ENCODE assay signal across 8 cellular contexts in the genomic region with DNA sequence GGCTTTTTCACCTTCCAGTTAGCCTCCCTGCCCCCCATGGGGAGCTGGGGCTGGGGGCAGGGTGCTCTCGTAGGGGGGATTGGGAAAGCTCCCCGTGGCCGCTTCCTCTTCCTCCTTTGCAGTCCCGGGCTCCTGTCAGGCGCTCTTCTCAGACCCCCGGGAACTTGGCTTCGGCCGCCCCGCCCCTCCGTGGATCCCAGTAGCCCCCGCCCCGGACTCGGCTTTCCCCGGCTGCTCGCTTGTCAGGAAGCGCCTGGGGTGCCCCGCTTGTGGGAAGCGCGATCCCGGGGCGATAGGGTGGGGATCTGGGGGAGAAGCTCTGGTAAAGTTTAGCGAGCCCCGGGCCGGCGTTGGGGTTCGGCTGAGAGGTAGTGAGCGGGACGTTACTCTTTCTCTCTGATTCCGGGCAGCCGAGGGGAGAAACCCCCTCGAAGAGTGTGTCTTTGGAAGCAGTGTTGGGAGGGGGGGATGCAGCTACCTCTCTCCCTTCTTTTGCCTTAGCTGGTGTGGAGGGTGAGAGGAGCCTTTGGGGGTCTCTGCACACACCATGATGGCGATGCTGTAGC. TPM values are rescaled to one million over a fixed set of nuclear protein-coding genes. Genes with fewer than 3 reads are reported as not detected.
DNase-seq lines count a peak whose midpoint lies in the region; ATAC-seq, FAIRE-seq and TF ChIP-seq lines count a peak whose summit lies in the region.

No MANE protein-coding gene starts in this region.

- no peaks in the 10 kb centered on the region for H3K9me3 ChIP-seq in endothelial cell of umbilical vein (replicated peaks; ENCODE audit: control insufficient read depth, insufficient read depth, low read length)
- no peaks in the 10 kb centered on the region for H3K9me3 ChIP-seq in mucosa of descending colon

- peak overlapping the region; percentile 39 for H3K27ac ChIP-seq in endothelial cell of umbilical vein (ENCODE audit: insufficient read depth, low read depth, low read length)

- H3K4me3 Mint-ChIP-seq in stimulated activated naive CD8-positive, alpha-beta T cell treated with anti-CD3 and anti-CD28 coated beads, Interleukin-15, amount 100 ng/mL, for 72 hours = peak overlapping the region; percentile 91 to 97

- no peak for FAIRE-seq in endothelial cell of umbilical vein (lab: Jason Lieb, UNC)

- CTCF ChIA-PET in endothelial cell of umbilical vein (lab: Charles Lee) = interaction anchor here (0.9 to 4.2 kb wide), 5 partner anchors 10 to 191 kb away, joined by 3 to 41 read pairs (median 3); no protein-coding TSS in a partner anchor

- TF ChIP-seq CTCF in GM12864 (IDR thresholded peaks at IDR 0.05; ENCODE audit: low read depth, low read length, missing control alignments) = no peak
- no peak for TF ChIP-seq CTCF in endothelial cell of umbilical vein (IDR thresholded peaks at IDR 0.05; ENCODE audit: extremely low read depth in 1 of 2, insufficient read depth in 1 of 2, low read depth in 1 of 2, low read length in 2 of 2)
- no peak for TF ChIP-seq CTCF in mucosa of descending colon (IDR thresholded peaks at IDR 0.05)

- peaks cover 55% of the 10 kb centered on the region for H3K4me1 Mint-ChIP-seq in stimulated activated naive CD8-positive, alpha-beta T cell treated with anti-CD3 and anti-CD28 coated beads, Interleukin-15, amount 100 ng/mL, for 72 hours

- peaks cover 15% of the 10 kb centered on the region for H3K4me1 ChIP-seq in endothelial cell of umbilical vein (ENCODE audit: control insufficient read depth, extremely low read depth, insufficient read depth, low read length)
- peaks cover 6% of the 10 kb centered on the region for H3K4me1 ChIP-seq in mucosa of descending colon (ENCODE audit: low read depth)

- H3K36me3 ChIP-seq in endothelial cell of umbilical vein (ENCODE audit: control insufficient read depth in 2 of 2, extremely low read depth in 1 of 2, insufficient read depth in 2 of 2, low read length in 2 of 2) = no peaks in the 10 kb centered on the region
- no peaks in the 10 kb centered on the region for H3K36me3 ChIP-seq in mucosa of descending colon (ENCODE audit: low read depth)

- intact Hi-C loops in endothelial cell of umbilical vein (cut with micrococcal nuclease) = loop anchor here (2.0 to 10.0 kb wide), 3 partner anchors 100 to 520 kb away; no protein-coding TSS in a partner anchor
- intact Hi-C loops in mucosa of descending colon (cut with DNase I, micrococcal nuclease) = loop anchor here in 1 of 2 donors (10.0 kb wide), 1 partner anchor 190 kb away; no protein-coding TSS in a partner anchor

- peaks cover 24% of the 10 kb centered on the region for H3K27me3 Mint-ChIP-seq in stimulated activated naive CD8-positive, alpha-beta T cell treated with anti-CD3 and anti-CD28 coated beads, Interleukin-15, amount 100 ng/mL, for 72 hours

- TF ChIP-seq POLR2A in endothelial cell of umbilical vein (IDR thresholded peaks at IDR 0.05; ENCODE audit: low read depth, low read length) = no peak

- H3K4me3 ChIP-seq in GM12864 (ENCODE audit: low read depth, low read length) = peak overlapping the region; percentile 96
- peak overlapping the region; percentile 88 to 97 (median 91) for H3K4me3 ChIP-seq in endothelial cell of umbilical vein (replicated peaks in 1 of 3; ENCODE audit: insufficient read depth in 1 of 3, low read depth in 1 of 3, low read length in 3 of 3)
- peak overlapping the region; percentile 94 for H3K4me3 ChIP-seq in mucosa of descending colon

- peak overlapping the region; percentile 81 for H3K9ac ChIP-seq in endothelial cell of umbilical vein (replicated peaks; ENCODE audit: extremely low read depth, insufficient read depth, low read length)

- ATAC-seq in HG02610 (IDR thresholded peaks at IDR 0.05; ENCODE audit: unreplicated experiment) (peak; percentile 26), mucosa of descending colon (peak; percentile 54)
- peak; percentile 19 for ATAC-seq in stimulated activated naive CD8-positive, alpha-beta T cell treated with anti-CD3 and anti-CD28 coated beads, Interleukin-15, amount 100 ng/mL, for 72 hours

- POLR2A ChIA-PET in endothelial cell of umbilical vein (lab: Charles Lee) = interaction anchor here (0.6 to 1.1 kb wide), 2 partner anchors 11 to 62 kb away, joined by 4 read pairs; no protein-coding TSS in a partner anchor

- no TSS peak for BruUV-seq in endothelial cell of umbilical vein (replicated peaks; lab: Mats Ljungman, UMichigan)

- H2AFZ ChIP-seq in endothelial cell of umbilical vein (ENCODE audit: low read depth, low read length) = peak overlapping the region; percentile 67

- H3K9me3 Mint-ChIP-seq in stimulated activated naive CD8-positive, alpha-beta T cell treated with anti-CD3 and anti-CD28 coated beads, Interleukin-15, amount 100 ng/mL, for 72 hours = no peaks in the 10 kb centered on the region

- DNase-seq in GM12864 (ENCODE audit: low read depth) = no peak
- peak; percentile 45 for DNase-seq in NCI-H226
- peak; percentile 4 to 8 for DNase-seq in activated CD8-positive, alpha-beta memory T cell treated with anti-CD3 and anti-CD28 coated beads for 4 hours (ENCODE audit: low read depth in 2 of 2)
- peak; percentile 50 for DNase-seq in endothelial cell of umbilical vein (ENCODE audit: low read depth, low spot score)
- peak; percentile 62 to 83 (median 77) for DNase-seq in mucosa of descending colon
- DNase-seq in stimulated activated naive CD8-positive, alpha-beta T cell treated with anti-CD3 and anti-CD28 coated beads, Interleukin-15, amount 100 ng/mL, for 72 hours = peak; percentile 49 to 52
- no peak for DNase-seq in KBM-7

- no peaks in the 10 kb centered on the region for H3K9me1 ChIP-seq in endothelial cell of umbilical vein (replicated peaks; ENCODE audit: control insufficient read depth, extremely low read depth, insufficient read depth, low read length)

- dilution Hi-C loops in endothelial cell of umbilical vein (cut with MboI; ENCODE audit: extremely low pct_ligation_motif_present, low sequenced_read_pairs) = no loop called here

- H4K20me1 ChIP-seq in endothelial cell of umbilical vein (replicated peaks; ENCODE audit: control insufficient read depth, extremely low read depth, insufficient read depth, low read length) = peaks cover 4% of the 10 kb centered on the region

- H3K4me2 ChIP-seq in endothelial cell of umbilical vein (ENCODE audit: insufficient read depth, low read length) = peak overlapping the region; percentile 95

- in situ Hi-C loops in KBM-7 (cut with MboI; ENCODE audit: low pct_unique_long_range_greater_than_20kb, low sequenced_read_pairs) = no loop called here

- H3K27ac Mint-ChIP-seq in stimulated activated naive CD8-positive, alpha-beta T cell treated with anti-CD3 and anti-CD28 coated beads, Interleukin-15, amount 100 ng/mL, for 72 hours = peak overlapping the region; percentile 91 to 97

- peaks cover 1 to 7% of the 10 kb centered on the region in 2 experiments for H3K27me3 ChIP-seq in endothelial cell of umbilical vein (ENCODE audit: control insufficient read depth in 2 of 2, insufficient read depth in 2 of 2, low read length in 2 of 2)

- H3K79me2 ChIP-seq in endothelial cell of umbilical vein (ENCODE audit: control insufficient read depth, insufficient read depth, low read length) = peaks cover 55% of the 10 kb centered on the region

TF ChIP-seq in endothelial cell of umbilical vein, 7 proteins besides CTCF, POLR2A, EP300 and RAD21:
- TF ChIP-seq MYC (IDR thresholded peaks at IDR 0.05; ENCODE audit: low read depth, low read length) (no peak), MAX (IDR thresholded peaks at IDR 0.05; ENCODE audit: insufficient read depth, insufficient read length) (no peak), GATA2 (IDR thresholded peaks at IDR 0.05; ENCODE audit: insufficient read depth, insufficient read length, low read depth, low read length) (no peak), FOS (IDR thresholded peaks at IDR 0.05; ENCODE audit: borderline replicate concordance, insufficient read depth, low read length) (no peak), POLR2AphosphoS5 (IDR thresholded peaks at IDR 0.05; ENCODE audit: insufficient read depth, low read depth, low read length) (no peak)
TF ChIP-seq in endothelial cell of umbilical vein: peak in this region for 0.

RNA-seq across cellular contexts. Expression of gene PIAS1, which starts 0.6 kb away (rescaled TPM):
- 24.2 and 32.3 TPM in 2 replicates for total RNA-seq in endothelial cell of umbilical vein
- polyA plus RNA-seq in endothelial cell of umbilical vein = 23.7 and 29.0 TPM in 2 replicates
- 16.0 and 18.9 TPM in 2 replicates for polyA plus RNA-seq in endothelial cell of umbilical vein (2011; cell fraction: cytosol; rRNA removed)
- 51.2 and 58.7 TPM in 2 replicates for polyA plus RNA-seq in endothelial cell of umbilical vein (2011; cell fraction: nucleus; rRNA removed)
- 20.5 and 22.7 TPM in 2 replicates for polyA plus RNA-seq in endothelial cell of umbilical vein (2012)
- polyA minus RNA-seq in endothelial cell of umbilical vein = 105 and 109 TPM in 2 replicates
- polyA minus RNA-seq in endothelial cell of umbilical vein (2011; cell fraction: cytosol; rRNA and poly(A)+ RNA removed) = 28.0 TPM
- polyA minus RNA-seq in endothelial cell of umbilical vein (2011; cell fraction: nucleus; rRNA and poly(A)+ RNA removed) = 128 and 187 TPM in 2 replicates
- 10 to 100 TPM; 35.4 to 59.3 (median 37.7) TPM for total RNA-seq in mucosa of descending colon

Comparison
In these comparisons a context has a peak if more than half of its experiments do, and no peak if none do; other contexts are left out.
1. DNase-seq: peak in NCI-H226 (single experiment), activated CD8-positive, alpha-beta memory T cell treated with anti-CD3 and anti-CD28 coated beads for 4 hours (2 of 2), endothelial cell of umbilical vein (single experiment), mucosa of descending colon (3 of 3) and stimulated activated naive CD8-positive, alpha-beta T cell treated with anti-CD3 and anti-CD28 coated beads, Interleukin-15, amount 100 ng/mL, for 72 hours (2 of 2); none in GM12864 (single experiment) and KBM-7 (single experiment).
2. Peak in every context shown above with its lines, with median percentiles within 50 percentile points of each other: H3K4me3 ChIP-seq and ATAC-seq.